In the genomic region with DNA sequence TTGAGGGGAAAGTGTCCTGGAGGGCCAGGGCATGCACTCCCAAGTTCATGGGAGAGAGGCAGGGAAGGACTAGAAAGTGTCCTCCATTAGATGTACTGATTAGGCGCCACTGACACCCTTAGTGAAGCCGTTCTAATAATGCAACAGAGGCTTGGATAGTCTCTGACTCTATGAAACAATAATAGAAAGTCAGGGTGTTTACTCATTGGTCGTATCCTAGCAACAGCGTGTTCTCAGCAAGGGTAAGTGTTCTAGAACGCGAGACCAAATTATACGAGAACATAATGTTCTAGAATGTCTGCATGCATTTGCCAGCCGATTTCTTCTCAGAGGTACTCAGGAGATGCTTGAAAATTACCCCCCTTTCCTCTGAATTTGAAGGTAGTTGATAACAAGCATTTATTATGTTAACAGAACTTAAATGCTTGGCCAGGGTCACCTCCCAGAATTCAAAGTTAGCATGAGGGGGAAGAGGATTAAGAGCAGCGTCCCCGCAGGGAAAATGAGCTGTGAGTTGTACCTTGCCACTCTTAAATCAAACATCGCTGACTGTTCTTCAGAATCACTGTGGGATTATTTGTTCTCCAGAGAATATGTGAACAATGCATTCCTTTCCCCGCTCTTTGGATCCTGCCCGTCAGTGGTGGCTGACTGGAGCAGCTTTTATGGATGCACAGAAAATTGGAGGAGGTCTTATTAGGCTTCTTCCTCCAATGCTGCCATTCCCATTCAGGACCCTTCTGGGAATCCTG, we compare ENCODE assay signal across 25 cellular contexts. TPM values are rescaled to one million over a fixed set of nuclear protein-coding genes. Genes with fewer than 3 reads are reported as not detected.
DNase-seq lines count a peak whose midpoint lies in the region; ATAC-seq and TF ChIP-seq lines count a peak whose summit lies in the region.
"Had no signal": no experiment of that assay in that cellular context is flagged by ENCODE, and none has a peak within 500 bp of the region (broad histone marks: within the 10 kb centered on the region; RNA-seq: fewer than 3 reads in every experiment).

No MANE protein-coding gene starts in this region.

- H3K9me2 ChIP-seq in neural cell (ENCODE audit: insufficient read depth, low read length): no peaks in the 10 kb centered on the region

- ATAC-seq in Right ventricle myocardium inferior (peak; percentile 66), foreskin keratinocyte (peak; percentile 38)
- ATAC-seq: activated CD4-positive, CD25-positive, alpha-beta regulatory T cell treated with anti-CD3 and anti-CD28 coated beads, Interleukin-2, amount 50 U/mL, for 24 hours had no signal

- no peaks in the 10 kb centered on the region for H4K20me1 ChIP-seq in neural cell (ENCODE audit: insufficient read depth)

- no peak overlapping the region for H3K23ac ChIP-seq in trophoblast cell (ENCODE audit: low read length)

- no peak overlapping the region for H3K18ac ChIP-seq in trophoblast cell (ENCODE audit: low read length)

- no peak for TF ChIP-seq RAD21 in neural cell (conservative IDR thresholded peaks at IDR 0.05)

- H4K91ac ChIP-seq in trophoblast cell (ENCODE audit: low read depth, low read length): no peak overlapping the region

- H3K4me1 ChIP-seq in foreskin keratinocyte: no peaks in the 10 kb centered on the region
- H3K4me1 ChIP-seq in SJCRH30: peaks cover 4% of the 10 kb centered on the region; the same call in 1 of the 2 replicates
- peaks cover 0 to 2% of the 10 kb centered on the region in 2 experiments for H3K4me1 ChIP-seq in trophoblast cell (ENCODE audit: control insufficient read depth in 1 of 2, insufficient read depth in 2 of 2, low read length in 2 of 2)
- H3K4me1 ChIP-seq: vagina had no signal

- H3K4ac ChIP-seq in trophoblast cell (ENCODE audit: low read depth, low read length): no peak overlapping the region

- no peak overlapping the region for H3K14ac ChIP-seq in trophoblast cell (ENCODE audit: low read length)

- H2BK120ac ChIP-seq in trophoblast cell (ENCODE audit: insufficient read depth, low read length, poor library complexity): no peak overlapping the region

- H3K36me3 ChIP-seq in neural cell (ENCODE audit: insufficient read depth, low read length) (no peaks in the 10 kb centered on the region), SJCRH30 (no peaks in the 10 kb centered on the region), trophoblast cell (ENCODE audit: control insufficient read depth in 1 of 2, insufficient read depth in 2 of 2, low read length in 2 of 2) (no peaks in the 10 kb centered on the region)
- H3K36me3 ChIP-seq: vagina had no signal

- H2BK5ac ChIP-seq in trophoblast cell (ENCODE audit: low read depth, low read length, poor library complexity): no peak overlapping the region

- H4K8ac ChIP-seq in trophoblast cell (ENCODE audit: low read depth, low read length): no peak overlapping the region

- H3K27ac ChIP-seq in foreskin keratinocyte (no peak overlapping the region), neural cell (ENCODE audit: low read length) (no peak overlapping the region), temporal lobe (ENCODE audit: low read depth, low read length) (peak overlapping the region; percentile 90), SJCRH30 (no peak overlapping the region), trophoblast cell (ENCODE audit: low read depth, low read length) (no peak overlapping the region)
- H3K27ac ChIP-seq: epithelial cell of prostate, GM23248, RWPE1, vagina had no signal

- no peak overlapping the region for H3K4me3 ChIP-seq in neural cell (ENCODE audit: low read length)
- H3K4me3 ChIP-seq in SJCRH30: no peak overlapping the region
- no peak overlapping the region for H3K4me3 ChIP-seq in trophoblast cell (ENCODE audit: low read depth, low read length)
- H3K4me3 ChIP-seq: GM23248, vagina had no signal

- H3F3A ChIP-seq in neural cell (ENCODE audit: insufficient read depth, low read length, poor library complexity, severe bottlenecking): no peaks in the 10 kb centered on the region

- peaks cover 19% of the 10 kb centered on the region for H3K27me3 ChIP-seq in foreskin keratinocyte
- no peaks in the 10 kb centered on the region for H3K27me3 ChIP-seq in neural cell (ENCODE audit: insufficient read depth, low read depth, low read length)
- H3K27me3 ChIP-seq in SJCRH30: peaks cover 3% of the 10 kb centered on the region; the same call in 1 of the 2 replicates
- H3K27me3 ChIP-seq in trophoblast cell (ENCODE audit: insufficient read depth, low read length): no peaks in the 10 kb centered on the region
- H3K27me3 ChIP-seq: vagina had no signal

- no peaks in the 10 kb centered on the region for H3K79me1 ChIP-seq in trophoblast cell (ENCODE audit: low read length)

- WGBS in trophoblast cell (ENCODE audit: extremely low coverage, insufficient coverage, insufficient read length): no CpG with 5 or more reads among the region's 13 CpGs

- no peak overlapping the region for H2BK12ac ChIP-seq in trophoblast cell (ENCODE audit: low read length)

- DNase-seq in Right ventricle myocardium inferior (ENCODE audit: missing footprints) (no peak), cardiac septum (ENCODE audit: low spot score) (no peak), foreskin keratinocyte (peak in 1 of 2 donors; percentile 36), SJCRH30 (no peak), CD1c-positive myeloid dendritic cell (ENCODE audit: extremely low spot score) (no peak), trophoblast cell (no peak)
- DNase-seq: ACHN; activated naive CD4-positive, alpha-beta T cell; activated T-cell treated with anti-CD3 and anti-CD28 coated beads, Interleukin-2, amount 50 U/mL, for 24 hours; amniotic stem cell; EL; foreskin melanocyte; GM23248; kidney; mesenchymal stem cell; naive B cell; NCI-H1092; NCI-H2029 treated with DMSO at 0.1 percent for 48 hours; NCI-H524 treated with DMSO at 0.1 percent for 48 hours had no signal

- H3K4me2 ChIP-seq in neural cell (ENCODE audit: low read length): no peak overlapping the region
- no peak overlapping the region for H3K4me2 ChIP-seq in trophoblast cell (ENCODE audit: low read length)

- intact Hi-C loops in Right ventricle myocardium inferior (cut with DNase I) (loop anchor here (2.0 to 5.0 kb wide), 2 partner anchors 17 to 41 kb away; no protein-coding TSS in a partner anchor), cardiac septum (cut with DNase I) (loop anchor here (2.0 kb wide), 1 partner anchor 19 kb away; no protein-coding TSS in a partner anchor)

- H4K12ac ChIP-seq in trophoblast cell (ENCODE audit: low read depth, low read length): no peak overlapping the region

- no peak overlapping the region for H2AK5ac ChIP-seq in trophoblast cell (ENCODE audit: low read length)

- peaks cover 4% of the 10 kb centered on the region for H3K9me3 ChIP-seq in neural cell (ENCODE audit: low read length)
- H3K9me3 ChIP-seq in SJCRH30 (replicated peaks): peaks cover 5% of the 10 kb centered on the region; the same call in 1 of the 2 replicates
- peaks cover 5% of the 10 kb centered on the region for H3K9me3 ChIP-seq in trophoblast cell (ENCODE audit: insufficient read depth, low read depth, low read length)

- H3K9ac ChIP-seq in neural cell (ENCODE audit: low read length) (no peak overlapping the region), trophoblast cell (ENCODE audit: low read length) (no peak overlapping the region)
- H3K9ac ChIP-seq: GM23248 had no signal

- no peaks in the 10 kb centered on the region for H3K79me2 ChIP-seq in neural cell (replicated peaks; ENCODE audit: insufficient read depth, low read length)
- no peaks in the 10 kb centered on the region for H3K79me2 ChIP-seq in trophoblast cell (ENCODE audit: control insufficient read depth, insufficient read depth, low read length, poor library complexity)

- no peak for TF ChIP-seq CTCF in foreskin keratinocyte (conservative IDR thresholded peaks at IDR 0.05)
- no peak for TF ChIP-seq CTCF in neural cell (IDR thresholded peaks at IDR 0.05; ENCODE audit: poor library complexity, severe bottlenecking)

- no peak overlapping the region for H2AFZ ChIP-seq in neural cell (ENCODE audit: low read depth, low read length)
- no peak overlapping the region for H2AFZ ChIP-seq in trophoblast cell (ENCODE audit: insufficient read depth, low read length, poor library complexity)
- H2AFZ ChIP-seq: GM23248 had no signal

- no peak for TF ChIP-seq EP300 in neural cell (conservative IDR thresholded peaks at IDR 0.05; ENCODE audit: poor library complexity, severe bottlenecking)

TF ChIP-seq in neural cell, 6 proteins besides CTCF, POLR2A, EP300 and RAD21:
- no peak for TF ChIP-seq MXI1 (conservative IDR thresholded peaks at IDR 0.05; ENCODE audit: poor library complexity, severe bottlenecking)
- TF ChIP-seq, protein P1, sequence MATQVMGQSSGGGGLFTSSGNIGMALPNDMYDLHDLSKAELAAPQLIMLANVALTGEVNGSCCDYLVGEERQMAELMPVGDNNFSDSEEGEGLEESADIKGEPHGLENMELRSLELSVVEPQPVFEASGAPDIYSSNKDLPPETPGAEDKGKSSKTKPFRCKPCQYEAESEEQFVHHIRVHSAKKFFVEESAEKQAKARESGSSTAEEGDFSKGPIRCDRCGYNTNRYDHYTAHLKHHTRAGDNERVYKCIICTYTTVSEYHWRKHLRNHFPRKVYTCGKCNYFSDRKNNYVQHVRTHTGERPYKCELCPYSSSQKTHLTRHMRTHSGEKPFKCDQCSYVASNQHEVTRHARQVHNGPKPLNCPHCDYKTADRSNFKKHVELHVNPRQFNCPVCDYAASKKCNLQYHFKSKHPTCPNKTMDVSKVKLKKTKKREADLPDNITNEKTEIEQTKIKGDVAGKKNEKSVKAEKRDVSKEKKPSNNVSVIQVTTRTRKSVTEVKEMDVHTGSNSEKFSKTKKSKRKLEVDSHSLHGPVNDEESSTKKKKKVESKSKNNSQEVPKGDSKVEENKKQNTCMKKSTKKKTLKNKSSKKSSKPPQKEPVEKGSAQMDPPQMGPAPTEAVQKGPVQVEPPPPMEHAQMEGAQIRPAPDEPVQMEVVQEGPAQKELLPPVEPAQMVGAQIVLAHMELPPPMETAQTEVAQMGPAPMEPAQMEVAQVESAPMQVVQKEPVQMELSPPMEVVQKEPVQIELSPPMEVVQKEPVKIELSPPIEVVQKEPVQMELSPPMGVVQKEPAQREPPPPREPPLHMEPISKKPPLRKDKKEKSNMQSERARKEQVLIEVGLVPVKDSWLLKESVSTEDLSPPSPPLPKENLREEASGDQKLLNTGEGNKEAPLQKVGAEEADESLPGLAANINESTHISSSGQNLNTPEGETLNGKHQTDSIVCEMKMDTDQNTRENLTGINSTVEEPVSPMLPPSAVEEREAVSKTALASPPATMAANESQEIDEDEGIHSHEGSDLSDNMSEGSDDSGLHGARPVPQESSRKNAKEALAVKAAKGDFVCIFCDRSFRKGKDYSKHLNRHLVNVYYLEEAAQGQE (IDR thresholded peaks at IDR 0.05; ENCODE audit: borderline replicate concordance): peak; percentile 66

RNA-seq across cellular contexts. Expression of gene PDIA6, which starts 33.7 kb away (rescaled TPM):
- total RNA-seq in Right ventricle myocardium inferior (125 TPM), cardiac septum (130 TPM), foreskin keratinocyte (347 and 395 TPM in 2 replicates), temporal lobe (79.4 TPM)
- polyA plus RNA-seq in foreskin keratinocyte (299 and 317 TPM in 2 replicates), neural cell (109 and 124 TPM in 2 replicates)
- 103 and 107 TPM in 2 replicates for polyA minus RNA-seq in neural cell
- 269 and 274 TPM in 2 replicates for total RNA-seq in SJCRH30 (2014; rRNA removed; shearing (Covaris generic))
- 459 and 461 TPM in 2 replicates for polyA plus RNA-seq in trophoblast cell (2013)
